8 cellular contexts compared by ENCODE assay signal in genomic region chr19:11767633-11768133, GRCh38. TPM values are rescaled to one million over a fixed set of nuclear protein-coding genes. Genes with fewer than 3 reads are reported as not detected.
DNase-seq lines count a peak whose midpoint lies in the region; ATAC-seq, FAIRE-seq and TF ChIP-seq lines count a peak whose summit lies in the region.

No MANE protein-coding gene starts in this region.

- TF ChIP-seq CTCF in A673 (conservative IDR thresholded peaks at IDR 0.05; ENCODE audit: low read depth, low read length) (no peak), D721Med (IDR thresholded peaks at IDR 0.05; ENCODE audit: insufficient read depth, missing control alignments) (no peak)

- H3K36me3 ChIP-seq in A673 (ENCODE audit: insufficient read depth, low read length, poor library complexity, severe bottlenecking) (no peaks in the 10 kb centered on the region), endocrine pancreas (ENCODE audit: control insufficient read depth, insufficient read depth, low read length) (no peaks in the 10 kb centered on the region), mesodermal cell (ENCODE audit: control insufficient read depth, insufficient read depth, low read length) (no peaks in the 10 kb centered on the region)

- H3K9me3 ChIP-seq in A673 (ENCODE audit: low read depth, low read length, poor library complexity, severe bottlenecking) (no peaks in the 10 kb centered on the region), endocrine pancreas (ENCODE audit: control insufficient read depth, low read length) (no peaks in the 10 kb centered on the region), mesodermal cell (ENCODE audit: control insufficient read depth, low read length) (peaks cover 26% of the 10 kb centered on the region)

- no TSS peak for BruUV-seq in A673 (replicated peaks; lab: Mats Ljungman, UMichigan)

- H3K27ac ChIP-seq in A673 (ENCODE audit: low read depth, low read length, poor library complexity, severe bottlenecking) (peak overlapping the region; percentile 47), mesodermal cell (ENCODE audit: low read depth, low read length, severe bottlenecking) (peak overlapping the region; percentile 96), substantia nigra (ENCODE audit: low read depth, low read length, poor library complexity, severe bottlenecking) (peak overlapping the region; percentile 87)

- DNase-seq in A673 (ENCODE audit: low spot score): peak; percentile 5
- DNase-seq in GM18507 (ENCODE audit: extremely low spot score, insufficient read length, low read depth): peak; percentile 37
- peak; percentile 8 for DNase-seq in activated CD4-positive, alpha-beta T cell treated with anti-CD3 and anti-CD28 coated beads for 1 hour
- DNase-seq in substantia nigra (lab: John Stamatoyannopoulos, UW): peak in 22 of 49 donors; percentile 1 to 29 (median 8)
- no peak for DNase-seq in D721Med (ENCODE audit: insufficient read length, low spot score)

- CTCF ChIA-PET in A673 (lab: Charles Lee): no interaction called here

- FAIRE-seq in GM18507 (lab: Jason Lieb, UNC) (peak; percentile 26), D721Med (lab: Jason Lieb, UNC) (no peak)

- H3K27me3 ChIP-seq in A673 (replicated peaks; ENCODE audit: insufficient read depth, low read depth, low read length, poor library complexity) (no peaks in the 10 kb centered on the region), endocrine pancreas (ENCODE audit: control insufficient read depth, insufficient read depth, low read length) (no peaks in the 10 kb centered on the region)

- H3K4me3 ChIP-seq in A673 (ENCODE audit: low read depth, low read length, poor library complexity, severe bottlenecking) (peak overlapping the region; percentile 68), endocrine pancreas (ENCODE audit: control insufficient read depth, insufficient read depth, low read length) (peak overlapping the region; percentile 67), mesodermal cell (ENCODE audit: extremely low read depth, insufficient read depth, low read length, poor library complexity, severe bottlenecking) (peak overlapping the region; percentile 68)

- H3K4me1 ChIP-seq in A673 (ENCODE audit: insufficient read depth, low read length, poor library complexity, severe bottlenecking) (no peaks in the 10 kb centered on the region), endocrine pancreas (ENCODE audit: control insufficient read depth, insufficient read depth, low read length) (peaks cover 5% of the 10 kb centered on the region), mesodermal cell (ENCODE audit: control insufficient read depth, insufficient read depth, low read length, poor library complexity, severe bottlenecking) (peaks cover 4% of the 10 kb centered on the region)

- POLR2A ChIA-PET in A673 (lab: Charles Lee; ENCODE audit: low non-redundant PET): no interaction called here

- intact Hi-C loops in A673 (cut with micrococcal nuclease; ENCODE audit: unreplicated experiment): loop anchor here (2.0 kb wide), 1 partner anchor 73 kb away; no protein-coding TSS in a partner anchor

- ATAC-seq in HG03460 (IDR thresholded peaks at IDR 0.05; ENCODE audit: unreplicated experiment): peak; percentile 40

- peak overlapping the region; percentile 80 for H3K9ac ChIP-seq in endocrine pancreas (ENCODE audit: control insufficient read depth, insufficient read depth, low read length)

- 56 to 57% methylated on average over 13 to 17 of the region's 20 CpGs for WGBS in mesodermal cell (ENCODE audit: insufficient coverage in 2 of 2), 2 experiments

RNA-seq across cellular contexts. Expression of gene ZNF441, which starts 0.9 kb away (rescaled TPM):
- 3.7 TPM in 2 replicates for total RNA-seq in A673 (2021)
- 4.9 TPM for polyA plus RNA-seq in mesodermal cell (2013, experiment 1 of 2)
- polyA plus RNA-seq in mesodermal cell (2013, experiment 2 of 2): 4.9 TPM

RNA-seq across cellular contexts. Expression of gene ZNF823, which starts 28.9 kb away (rescaled TPM):
- 7.1 and 8.4 TPM in 2 replicates for total RNA-seq in A673 (2021)
- 9.0 TPM for polyA plus RNA-seq in mesodermal cell (2013, experiment 1 of 2)
- polyA plus RNA-seq in mesodermal cell (2013, experiment 2 of 2): 7.2 TPM

RNA-seq across cellular contexts. Expression of gene ZNF491, which starts 30.6 kb away (rescaled TPM):
- 0.60 and 1.7 TPM in 2 replicates for total RNA-seq in A673 (2021)
- polyA plus RNA-seq in mesodermal cell (2013, experiment 1 of 2): 1.8 TPM
- polyA plus RNA-seq in mesodermal cell (2013, experiment 2 of 2): 1.8 TPM

RNA-seq across cellular contexts. Expression of gene ZNF440, which starts 46.4 kb away (rescaled TPM):
- total RNA-seq in A673 (2021): 7.1 and 9.2 TPM in 2 replicates
- polyA plus RNA-seq in mesodermal cell (2013, experiment 1 of 2): 9.9 TPM
- 8.4 TPM for polyA plus RNA-seq in mesodermal cell (2013, experiment 2 of 2)
